ENCODE assay signal across 8 cellular contexts in the genomic region with DNA sequence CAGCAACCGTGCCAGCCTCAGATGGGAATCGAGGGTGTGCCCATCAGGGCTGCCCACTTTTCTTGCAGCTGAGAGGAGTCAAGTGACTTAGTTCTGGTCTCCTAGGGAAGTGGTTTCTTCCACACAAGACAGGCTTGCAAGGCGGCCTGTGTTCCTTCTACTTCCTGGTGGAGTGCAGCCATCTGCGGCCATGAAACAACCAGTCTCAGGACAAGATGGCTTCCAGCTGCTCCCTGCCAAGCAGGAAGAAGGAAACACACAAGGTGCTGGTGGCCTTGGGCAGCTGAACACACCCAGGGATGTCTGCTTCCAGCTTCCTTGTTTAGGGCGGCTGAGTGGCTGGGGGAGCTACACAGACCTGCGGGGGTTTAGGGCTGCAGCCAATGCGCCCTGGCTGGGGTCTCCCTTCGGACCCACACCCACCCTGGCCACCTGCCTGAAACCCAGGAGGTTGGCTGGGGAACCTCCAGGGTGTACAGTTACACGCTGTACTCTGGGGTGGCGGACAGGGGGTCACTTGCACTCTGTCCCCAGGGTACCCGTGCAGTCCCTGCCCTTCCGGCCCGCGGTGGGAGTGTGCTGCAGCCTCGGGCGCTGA. TPM values are rescaled to one million over a fixed set of nuclear protein-coding genes. Genes with fewer than 3 reads are reported as not detected.
DNase-seq lines count a peak whose midpoint lies in the region; ATAC-seq, FAIRE-seq and TF ChIP-seq lines count a peak whose summit lies in the region.

No MANE protein-coding gene starts in this region.

- no TSS peak for BruUV-seq in HepG2 (replicated peaks; lab: Mats Ljungman, UMichigan)

- H3K9me3 ChIP-seq in HUES48 (ENCODE audit: control insufficient read depth, insufficient read depth, low read length) (no peaks in the 10 kb centered on the region), body of pancreas (no peaks in the 10 kb centered on the region), HepG2 (ENCODE audit: low read length) (no peaks in the 10 kb centered on the region)

- no peaks in the 10 kb centered on the region for H3K27me3 ChIP-seq in ACC112 (ENCODE audit: insufficient read depth, low read length)
- peaks cover 9% of the 10 kb centered on the region for H3K27me3 ChIP-seq in HUES48 (ENCODE audit: control insufficient read depth, insufficient read depth, low read length)
- no peaks in the 10 kb centered on the region for H3K27me3 ChIP-seq in body of pancreas
- peaks cover 2 to 13% of the 10 kb centered on the region in 2 experiments; a peak in 2 of 5 replicates for H3K27me3 ChIP-seq in HepG2 (ENCODE audit: control insufficient read depth in 1 of 2, insufficient read depth in 2 of 2, low read length in 2 of 2)

- H4K20me1 ChIP-seq in HepG2 (ENCODE audit: insufficient read depth, low read length): no peaks in the 10 kb centered on the region

- TF ChIP-seq POLR2A in GM19193 (IDR thresholded peaks at IDR 0.05; ENCODE audit: extremely low read depth, insufficient read depth, insufficient read length): peak; percentile 4
- TF ChIP-seq POLR2A in body of pancreas (IDR thresholded peaks at IDR 0.05): peak; percentile 10 to 61 (median 60)
- TF ChIP-seq POLR2A in HepG2 (IDR thresholded peaks at IDR 0.05; ENCODE audit: insufficient read depth in 1 of 2, low read depth in 2 of 2, low read length in 2 of 2): no peak
- TF ChIP-seq POLR2A in H54 (IDR thresholded peaks at IDR 0.05; ENCODE audit: low read depth, low read length): no peak

- intact Hi-C loops in body of pancreas (cut with DNase I) (no loop called here), HepG2 (cut with micrococcal nuclease; ENCODE audit: unreplicated experiment) (loop anchor here (2.0 to 5.0 kb wide), 2 partner anchors 33 to 54 kb away; a partner anchor contains a TSS)

- no peak for TF ChIP-seq CTCF in body of pancreas (IDR thresholded peaks at IDR 0.05)
- no peak for TF ChIP-seq CTCF in HepG2 (CRISPR knock-in tag; IDR thresholded peaks at IDR 0.05)

- no peaks in the 10 kb centered on the region for H3K79me2 ChIP-seq in ACC112 (ENCODE audit: control insufficient read depth, insufficient read depth, low read length, unreplicated experiment)
- no peaks in the 10 kb centered on the region for H3K79me2 ChIP-seq in HepG2 (ENCODE audit: insufficient read depth, low read length)

- TF ChIP-seq EP300 in HepG2 (IDR thresholded peaks at IDR 0.05; ENCODE audit: low read depth in 2 of 2, low read length in 2 of 2) (no peak), HepG2 (CRISPR knock-in tag; IDR thresholded peaks at IDR 0.05; ENCODE audit: borderline replicate concordance) (no peak)

- no peak overlapping the region for H2AFZ ChIP-seq in ACC112 (ENCODE audit: low read length, unreplicated experiment)
- no peak overlapping the region for H2AFZ ChIP-seq in HepG2 (ENCODE audit: low read length)

- H3K9ac ChIP-seq in HUES48 (ENCODE audit: low read depth, low read length) (no peak overlapping the region), HepG2 (ENCODE audit: insufficient read depth, low read depth, low read length) (peak overlapping the region; percentile 64; the same call in 1 of the 2 replicates)

- DNase-seq in body of pancreas (peak; percentile 68 to 88 (median 72)), HepG2 (ENCODE audit: low spot score) (no peak), NCI-H748 (lab: John Stamatoyannopoulos, UW; ENCODE audit: unreplicated experiment) (no peak), H54 (ENCODE audit: insufficient read length, low spot score) (no peak)

- WGBS in body of pancreas, 2 donors: 20 to 27% methylated on average over 2 to 16 of the region's 16 CpGs
- WGBS in HepG2 (ENCODE audit: low lambda C conversion rate): 42% methylated on average over 14 of the region's 16 CpGs

- H3K4me3 ChIP-seq in ACC112 (ENCODE audit: low read depth, low read length): peak overlapping the region; percentile 79
- peak overlapping the region; percentile 80 for H3K4me3 ChIP-seq in HUES48 (ENCODE audit: low read depth, low read length)
- peak overlapping the region; percentile 28 to 46 for H3K4me3 ChIP-seq in body of pancreas
- H3K4me3 ChIP-seq in HepG2 (replicated peaks in 1 of 3; ENCODE audit: insufficient read depth in 1 of 3, low read depth in 2 of 3, low read length in 3 of 3): peak overlapping the region; percentile 75 to 82 (median 78); a peak in 5 of 6 replicates

- FAIRE-seq in HepG2 (lab: Jason Lieb, UNC): no peak
- no peak for FAIRE-seq in H54 (lab: Jason Lieb, UNC)

- POLR2A ChIA-PET in HepG2 (lab: Yijun Ruan, JAX): interaction anchor here (0.6 to 3.1 kb wide), 3 partner anchors 35 to 54 kb away, joined by 3 to 13 read pairs (median 4); a partner anchor contains a TSS

- H3K4me1 ChIP-seq in ACC112 (ENCODE audit: control insufficient read depth, insufficient read depth, low read length, unreplicated experiment) (peaks cover 15% of the 10 kb centered on the region), HUES48 (ENCODE audit: control insufficient read depth, insufficient read depth, low read length) (no peaks in the 10 kb centered on the region), body of pancreas (peaks cover 21% of the 10 kb centered on the region), HepG2 (ENCODE audit: insufficient read depth, low read length) (peaks cover 31% of the 10 kb centered on the region)

- TF ChIP-seq RAD21 in HepG2 (CRISPR knock-in tag; IDR thresholded peaks at IDR 0.05): no peak

- peak; percentile 67 for ATAC-seq in body of pancreas
- ATAC-seq in HepG2: peak; percentile 61

- in situ Hi-C loops in HepG2 (cut with HindIII; ENCODE audit: extremely low pct_ligation_motif_present, low pct_unique_long_range_greater_than_20kb): no loop called here

- CTCF ChIA-PET in HepG2 (lab: Yijun Ruan, JAX; ENCODE audit: low intra/inter-chr PET ratio, low total read pairs): no interaction called here

- H3K27ac ChIP-seq in ACC112 (ENCODE audit: low read depth, low read length) (no peak overlapping the region), HUES48 (ENCODE audit: low read depth, low read length) (no peak overlapping the region), body of pancreas (peak overlapping the region; percentile 60 to 98 (median 91)), HepG2 (ENCODE audit: extremely low read length, insufficient read depth, low read length) (no peak overlapping the region), temporal lobe (ENCODE audit: low read depth, low read length) (peak overlapping the region; percentile 88)

- H3K4me2 ChIP-seq in HepG2 (ENCODE audit: low read depth, low read length): peak overlapping the region; percentile 94

- H3K36me3 ChIP-seq in ACC112 (ENCODE audit: insufficient read depth, low read length) (no peaks in the 10 kb centered on the region), HUES48 (ENCODE audit: control insufficient read depth, insufficient read depth, low read length) (no peaks in the 10 kb centered on the region), body of pancreas (replicated peaks in 1 of 2; ENCODE audit: insufficient read depth in 1 of 2, low read depth in 2 of 2) (no peaks in the 10 kb centered on the region), HepG2 (replicated peaks in 1 of 2; ENCODE audit: control insufficient read depth in 1 of 2, insufficient read depth in 2 of 2, low read length in 2 of 2) (no peaks in the 10 kb centered on the region)

RNA-seq across cellular contexts. Expression of a gene that starts 34.7 kb away (rescaled TPM):
- 100 to 1,000 TPM in 1 of 2 donors, 10 to 100 TPM in 1; 61.7 to 156 TPM for total RNA-seq in body of pancreas
- total RNA-seq in HepG2 (2016; rRNA removed; fragmentation: Illumina TruSeq; extraction: Trizol): 10.8 and 14.8 TPM in 2 replicates
- 8.0 and 13.0 TPM in 2 replicates for total RNA-seq in HepG2 (2016; cell fraction: cytosol; rRNA removed; fragmentation: Illumina TruSeq; extraction: Trizol; ENCODE audit: low read depth)
- 7.6 and 15.8 TPM in 2 replicates for total RNA-seq in HepG2 (2016; cell fraction: insoluble cytoplasmic fraction; rRNA removed; fragmentation: Illumina TruSeq; extraction: Trizol)
- 16.2 and 20.0 TPM in 2 replicates for total RNA-seq in HepG2 (2016; cell fraction: membrane; rRNA removed; fragmentation: Illumina TruSeq; extraction: Trizol)
- 20.9 and 28.1 TPM in 2 replicates for total RNA-seq in HepG2 (2016; cell fraction: nucleus; rRNA removed; fragmentation: Illumina TruSeq; extraction: Trizol)
- polyA plus RNA-seq in HepG2 (2011; rRNA removed): 39.5 and 39.6 TPM in 2 replicates
- 19.5 and 25.1 TPM in 2 replicates for polyA plus RNA-seq in HepG2 (2011; cell fraction: cytosol; rRNA removed)
- 126 and 152 TPM in 2 replicates for polyA plus RNA-seq in HepG2 (2011; cell fraction: nucleus; rRNA removed)
- 18.3 and 19.5 TPM in 2 replicates for polyA plus RNA-seq in HepG2 (2012)
- 10.6 and 15.8 TPM in 2 replicates for polyA plus RNA-seq in HepG2 (2016; cell fraction: cytosol; fragmentation: Illumina TruSeq; extraction: Trizol; ENCODE audit: low read depth)
- 14.2 and 24.0 TPM in 2 replicates for polyA plus RNA-seq in HepG2 (2016; cell fraction: insoluble cytoplasmic fraction; fragmentation: Illumina TruSeq; extraction: Trizol; ENCODE audit: low read depth)
- 22.4 and 27.8 TPM in 2 replicates for polyA plus RNA-seq in HepG2 (2016; cell fraction: membrane; fragmentation: Illumina TruSeq; extraction: Trizol; ENCODE audit: low read depth)
- polyA plus RNA-seq in HepG2 (2016; cell fraction: nucleus; fragmentation: Illumina TruSeq; extraction: Trizol; ENCODE audit: insufficient read depth, low read depth): 91.6 and 101 TPM in 2 replicates
- 47.1 and 49.5 TPM in 2 replicates for polyA minus RNA-seq in HepG2 (2011; rRNA and poly(A)+ RNA removed; ENCODE audit: low replicate concordance)
- polyA minus RNA-seq in HepG2 (2011; cell fraction: cytosol; rRNA and poly(A)+ RNA removed): 13.8 and 15.2 TPM in 2 replicates
- 62.4 and 69.0 TPM in 2 replicates for polyA minus RNA-seq in HepG2 (2011; cell fraction: nucleus; rRNA and poly(A)+ RNA removed)
- total RNA-seq in temporal lobe: 16.2 TPM

RNA-seq across cellular contexts. Expression of a gene that starts 47.9 kb away (rescaled TPM):
- total RNA-seq in body of pancreas (10 to 100 TPM; 77.5 to 78.1 TPM), HepG2 (2016; rRNA removed; fragmentation: Illumina TruSeq; extraction: Trizol) (142 and 153 TPM in 2 replicates), temporal lobe (37.1 TPM)
- total RNA-seq in HepG2 (2016; cell fraction: cytosol; rRNA removed; fragmentation: Illumina TruSeq; extraction: Trizol; ENCODE audit: low read depth): 85.2 and 85.6 TPM in 2 replicates
- 148 and 152 TPM in 2 replicates for total RNA-seq in HepG2 (2016; cell fraction: insoluble cytoplasmic fraction; rRNA removed; fragmentation: Illumina TruSeq; extraction: Trizol)
- 114 and 119 TPM in 2 replicates for total RNA-seq in HepG2 (2016; cell fraction: membrane; rRNA removed; fragmentation: Illumina TruSeq; extraction: Trizol)
- total RNA-seq in HepG2 (2016; cell fraction: nucleus; rRNA removed; fragmentation: Illumina TruSeq; extraction: Trizol): 83.0 and 87.0 TPM in 2 replicates
- 158 and 167 TPM in 2 replicates for polyA plus RNA-seq in HepG2 (2011; rRNA removed)
- polyA plus RNA-seq in HepG2 (2011; cell fraction: cytosol; rRNA removed): 161 and 264 TPM in 2 replicates
- polyA plus RNA-seq in HepG2 (2011; cell fraction: nucleus; rRNA removed): 321 and 379 TPM in 2 replicates
- 91.4 and 129 TPM in 2 replicates for polyA plus RNA-seq in HepG2 (2012)
- 122 and 142 TPM in 2 replicates for polyA plus RNA-seq in HepG2 (2016; cell fraction: cytosol; fragmentation: Illumina TruSeq; extraction: Trizol; ENCODE audit: low read depth)
- polyA plus RNA-seq in HepG2 (2016; cell fraction: insoluble cytoplasmic fraction; fragmentation: Illumina TruSeq; extraction: Trizol; ENCODE audit: low read depth): 167 and 186 TPM in 2 replicates
- polyA plus RNA-seq in HepG2 (2016; cell fraction: membrane; fragmentation: Illumina TruSeq; extraction: Trizol; ENCODE audit: low read depth): 126 and 131 TPM in 2 replicates
- polyA plus RNA-seq in HepG2 (2016; cell fraction: nucleus; fragmentation: Illumina TruSeq; extraction: Trizol; ENCODE audit: insufficient read depth, low read depth): 177 and 185 TPM in 2 replicates
- 143 and 197 TPM in 2 replicates for polyA minus RNA-seq in HepG2 (2011; rRNA and poly(A)+ RNA removed; ENCODE audit: low replicate concordance)
- polyA minus RNA-seq in HepG2 (2011; cell fraction: cytosol; rRNA and poly(A)+ RNA removed): 41.3 and 41.8 TPM in 2 replicates
- polyA minus RNA-seq in HepG2 (2011; cell fraction: nucleus; rRNA and poly(A)+ RNA removed): 91.3 and 103 TPM in 2 replicates

Comparison
In these comparisons a context has a peak if more than half of its experiments do, and no peak if none do; other contexts are left out.
1. H3K27ac ChIP-seq: peak in body of pancreas (4 of 4) and temporal lobe (single experiment); none in ACC112 (single experiment), HUES48 (single experiment) and HepG2 (single experiment).
2. POLR2A ChIP-seq: peak in GM19193 (single experiment) and body of pancreas (3 of 3); none in HepG2 (0 of 2) and H54 (single experiment).
3. DNase-seq: peak in body of pancreas (4 of 4); none in HepG2 (single experiment), NCI-H748 (single experiment) and H54 (single experiment).
4. Peak in every context shown above with its lines, with median percentiles within 50 percentile points of each other: H3K4me3 ChIP-seq.